ENCODE assay signal across 1 cellular context in the genomic region with DNA sequence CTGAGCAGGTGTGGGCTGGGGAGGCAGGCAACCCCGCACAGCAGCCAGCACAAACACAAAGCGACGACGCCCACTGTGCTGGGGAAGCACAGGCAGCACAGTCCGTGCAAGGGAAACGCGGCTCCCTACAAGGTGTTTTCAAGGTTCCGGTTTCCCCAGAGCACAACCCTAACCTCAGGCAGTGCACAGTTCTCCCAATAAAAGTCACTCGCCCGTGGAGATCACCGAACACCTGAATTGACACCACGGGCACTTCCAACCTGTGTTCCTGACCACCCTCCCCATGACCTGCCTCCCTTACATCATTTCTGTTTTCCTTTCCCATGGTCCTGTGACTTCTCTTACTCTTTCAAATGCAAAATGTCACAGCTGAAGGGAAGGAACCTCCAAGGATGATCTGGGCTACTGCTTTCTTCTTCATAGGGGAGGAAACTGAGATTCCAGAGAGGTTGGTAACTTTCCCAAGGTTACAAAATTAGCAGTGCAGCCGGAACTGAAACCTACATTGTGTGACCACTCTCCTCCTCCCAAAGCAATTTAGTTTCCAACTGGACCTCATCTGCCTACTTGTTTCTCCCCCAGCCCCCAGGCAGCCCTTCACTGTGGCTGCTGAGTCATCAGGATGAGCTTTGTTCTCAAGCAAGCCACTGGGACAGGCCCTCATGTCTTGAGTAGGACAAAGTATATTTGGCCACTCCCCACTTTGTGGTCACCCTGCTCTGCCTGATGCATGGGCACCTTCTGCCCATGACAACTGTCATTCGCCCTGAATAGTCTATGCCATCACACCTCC.
TF ChIP-seq lines count a peak whose summit lies in the region.

No MANE protein-coding gene starts in this region.

TF ChIP-seq in IMR-90, 13 proteins besides CTCF, POLR2A, EP300 and RAD21:
- peak; percentile 59; the same call in 1 of the 2 replicates for TF ChIP-seq MAFK (IDR thresholded peaks at IDR 0.05; ENCODE audit: low read depth, low read length)
- TF ChIP-seq NFE2L2 (IDR thresholded peaks at IDR 0.05; ENCODE audit: low read depth, low read length) = 0 out of 2 replicates have a peak, but pooled peaks have one; percentile 19
- no peak for TF ChIP-seq RCOR1 (IDR thresholded peaks at IDR 0.05; ENCODE audit: insufficient replicate concordance, low read length)
